ENCODE assay signal across 16 cellular contexts in the genomic region with DNA sequence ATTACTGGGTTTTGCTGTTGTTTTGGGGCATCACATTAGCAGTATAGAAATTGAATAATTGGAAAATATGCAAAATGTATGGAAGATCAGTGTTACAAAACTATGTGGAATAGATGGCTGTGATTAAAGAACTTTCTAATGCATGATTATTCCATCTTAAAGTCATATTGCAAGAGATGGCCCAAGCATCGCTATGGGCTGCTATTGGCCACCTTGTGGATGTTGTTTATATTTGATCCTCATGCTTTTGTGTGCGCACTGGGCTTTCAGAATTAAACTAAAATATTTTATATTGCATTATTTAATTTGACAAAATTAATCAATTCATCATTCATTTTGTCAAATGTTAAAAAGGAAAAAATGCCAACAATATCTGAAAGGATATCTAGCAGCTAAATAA. TPM values are rescaled to one million over a fixed set of nuclear protein-coding genes. Genes with fewer than 3 reads are reported as not detected.
A peak's percentile ranks its signal among the peaks of the same experiment; 100 is the strongest.
DNase-seq lines count a peak whose midpoint lies in the region; ATAC-seq, FAIRE-seq and TF ChIP-seq lines count a peak whose summit lies in the region.
"Had no signal": no experiment of that assay in that cellular context is flagged by ENCODE, and none has a peak within 500 bp of the region (broad histone marks: within the 10 kb centered on the region; RNA-seq: fewer than 3 reads in every experiment).

No MANE protein-coding gene starts in this region.

- TF ChIP-seq CTCF in HepG2 (CRISPR knock-in tag; IDR thresholded peaks at IDR 0.05) = no peak
- TF ChIP-seq CTCF in right lobe of liver (IDR thresholded peaks at IDR 0.05) = peak in 1 of 4 donors; percentile 4
- no peak for TF ChIP-seq CTCF in KMS-11 (conservative IDR thresholded peaks at IDR 0.05; ENCODE audit: low read depth, low read length)
- TF ChIP-seq CTCF in OCI-LY7 (conservative IDR thresholded peaks at IDR 0.05; ENCODE audit: low read length) = no peak

- no peak for TF ChIP-seq POLR2A in HepG2 (IDR thresholded peaks at IDR 0.05; ENCODE audit: insufficient read depth in 1 of 2, low read depth in 2 of 2, low read length in 2 of 2)
- TF ChIP-seq POLR2A in right lobe of liver (IDR thresholded peaks at IDR 0.05) = no peak

- H3K27me3 ChIP-seq in HepG2 (ENCODE audit: control insufficient read depth in 1 of 2, insufficient read depth in 2 of 2, low read length in 2 of 2) = no peaks in the 10 kb centered on the region
- no peaks in the 10 kb centered on the region for H3K27me3 ChIP-seq in right lobe of liver
- H3K27me3 ChIP-seq in KMS-11 (ENCODE audit: insufficient read depth, low read depth) = no peaks in the 10 kb centered on the region

- H4K20me1 ChIP-seq in HepG2 (ENCODE audit: insufficient read depth, low read length) (no peaks in the 10 kb centered on the region), KMS-11 (ENCODE audit: insufficient read depth) (no peaks in the 10 kb centered on the region), OCI-LY7 (ENCODE audit: insufficient read depth, low read length) (no peaks in the 10 kb centered on the region)

- intact Hi-C loops in HepG2 (cut with micrococcal nuclease; ENCODE audit: unreplicated experiment) (no loop called here), right lobe of liver (cut with DNase I) (no loop called here), posterior vena cava (cut with DNase I) (no loop called here), OCI-LY7 (cut with micrococcal nuclease; ENCODE audit: unreplicated experiment) (no loop called here)

- H3K79me2 ChIP-seq in HepG2 (ENCODE audit: insufficient read depth, low read length) (no peaks in the 10 kb centered on the region), KMS-11 (ENCODE audit: insufficient read depth, low read depth) (no peaks in the 10 kb centered on the region), OCI-LY7 (ENCODE audit: insufficient read depth, low read depth, low read length) (no peaks in the 10 kb centered on the region)

- no peak for TF ChIP-seq RAD21 in HepG2 (CRISPR knock-in tag; IDR thresholded peaks at IDR 0.05)

- no peak overlapping the region for H3K27ac ChIP-seq in HepG2 (ENCODE audit: extremely low read length, insufficient read depth, low read length)
- H3K27ac ChIP-seq in right lobe of liver = no peak overlapping the region
- H3K27ac ChIP-seq in KMS-11 = no peak overlapping the region
- H3K27ac ChIP-seq in OCI-LY7 (ENCODE audit: low read depth, low read length, poor library complexity, severe bottlenecking) = no peak overlapping the region
- H3K27ac ChIP-seq: SJSA1 had no signal

- BruUV-seq in HepG2 (replicated peaks; lab: Mats Ljungman, UMichigan) (no TSS peak), OCI-LY7 (replicated peaks; lab: Mats Ljungman, UMichigan) (no TSS peak)

- no peaks in the 10 kb centered on the region for H3K4me1 ChIP-seq in HepG2 (ENCODE audit: insufficient read depth, low read length)
- H3K4me1 ChIP-seq in right lobe of liver = no peaks in the 10 kb centered on the region
- H3K4me1 ChIP-seq in KMS-11 (ENCODE audit: low read depth, poor library complexity, severe bottlenecking) = peaks cover 30% of the 10 kb centered on the region
- peaks cover 12% of the 10 kb centered on the region for H3K4me1 ChIP-seq in OCI-LY7 (ENCODE audit: insufficient read depth, low read length, poor library complexity, severe bottlenecking)
- H3K4me1 ChIP-seq: SJSA1 had no signal

- no peaks in the 10 kb centered on the region for H3K36me3 ChIP-seq in HepG2 (replicated peaks in 1 of 2; ENCODE audit: control insufficient read depth in 1 of 2, insufficient read depth in 2 of 2, low read length in 2 of 2)
- no peaks in the 10 kb centered on the region for H3K36me3 ChIP-seq in right lobe of liver
- H3K36me3 ChIP-seq in KMS-11 (ENCODE audit: insufficient read depth) = no peaks in the 10 kb centered on the region
- no peaks in the 10 kb centered on the region for H3K36me3 ChIP-seq in OCI-LY7 (ENCODE audit: insufficient read depth, low read length)
- H3K36me3 ChIP-seq: SJSA1 had no signal

- DNase-seq in HepG2 (ENCODE audit: low spot score) (no peak), right lobe of liver (no peak), SK-MEL-5 (ENCODE audit: low read depth, low spot score) (peak; percentile 6), posterior vena cava (ENCODE audit: low spot score) (no peak), OCI-LY7 (ENCODE audit: low spot score) (no peak)
- DNase-seq: DMS79, NCI-H1092 treated with DMSO at 0.1 percent for 48 hours, NCI-H1436 treated with DMSO at 0.1 percent for 48 hours, NCI-H1930, NCI-H226, NCI-H510A treated with DMSO at 0.1 percent for 48 hours, NCI-H774 had no signal

- no peak for ATAC-seq in HepG2
- no peak for ATAC-seq in right lobe of liver
- ATAC-seq in GM19395 (IDR thresholded peaks at IDR 0.05; ENCODE audit: unreplicated experiment) = no peak

- in situ Hi-C loops in HepG2 (cut with HindIII; ENCODE audit: extremely low pct_ligation_motif_present, low pct_unique_long_range_greater_than_20kb) = no loop called here
- in situ Hi-C loops in SK-MEL-5 (cut with HindIII; ENCODE audit: low pct_unique_long_range_greater_than_20kb, low sequenced_read_pairs) = no loop called here

- no peaks in the 10 kb centered on the region for H3K9me2 ChIP-seq in OCI-LY7 (ENCODE audit: insufficient read depth, low read length)

- WGBS in HepG2 (ENCODE audit: low lambda C conversion rate) = 52% methylated on average over 2 of the region's 2 CpGs
- 64% methylated on average over 2 of the region's 2 CpGs for WGBS in right lobe of liver (ENCODE audit: insufficient coverage, low coverage, low lambda C conversion rate, missing lambda C conversion rate)

- H3K4me2 ChIP-seq in HepG2 (ENCODE audit: low read depth, low read length) (no peak overlapping the region), KMS-11 (0 out of 2 replicates have a peak overlapping the region, but pooled peaks have one; percentile 55), OCI-LY7 (ENCODE audit: low read length) (no peak overlapping the region)

- CTCF ChIA-PET in HepG2 (lab: Yijun Ruan, JAX; ENCODE audit: low intra/inter-chr PET ratio, low total read pairs) = no interaction called here
- CTCF ChIA-PET in OCI-LY7 (lab: Charles Lee; ENCODE audit: unreplicated experiment) = no interaction called here

- H3K9me3 ChIP-seq in HepG2 (ENCODE audit: low read length) (no peaks in the 10 kb centered on the region), right lobe of liver (no peaks in the 10 kb centered on the region), OCI-LY7 (ENCODE audit: low read length) (no peaks in the 10 kb centered on the region)
- H3K9me3 ChIP-seq: SJSA1 had no signal

- TF ChIP-seq EP300 in HepG2 (IDR thresholded peaks at IDR 0.05; ENCODE audit: low read depth in 2 of 2, low read length in 2 of 2) (no peak), HepG2 (CRISPR knock-in tag; IDR thresholded peaks at IDR 0.05; ENCODE audit: borderline replicate concordance) (no peak)

- H3K4me3 ChIP-seq in HepG2 (replicated peaks in 1 of 3; ENCODE audit: insufficient read depth in 1 of 3, low read depth in 2 of 3, low read length in 3 of 3) = no peak overlapping the region
- H3K4me3 ChIP-seq in right lobe of liver = no peak overlapping the region
- no peak overlapping the region for H3K4me3 ChIP-seq in KMS-11 (IDR thresholded peaks at IDR 0.05; ENCODE audit: insufficient read depth, low read depth, low read length)
- no peak overlapping the region for H3K4me3 ChIP-seq in OCI-LY7 (ENCODE audit: low read depth, low read length, poor library complexity, severe bottlenecking)
- H3K4me3 ChIP-seq: K562, SJSA1 had no signal

- no peak overlapping the region for H3K9ac ChIP-seq in HepG2 (ENCODE audit: insufficient read depth, low read depth, low read length)
- H3K9ac ChIP-seq in KMS-11 = no peak overlapping the region

- FAIRE-seq in HepG2 (lab: Jason Lieb, UNC) = no peak

- POLR2A ChIA-PET in HepG2 (lab: Yijun Ruan, JAX) (no interaction called here), OCI-LY7 (lab: Charles Lee) (interaction anchor here (0.5 to 0.7 kb wide), 2 partner anchors 56 to 161 kb away, joined by 3 read pairs; no protein-coding TSS in a partner anchor)

- H2AFZ ChIP-seq in HepG2 (ENCODE audit: low read length) (no peak overlapping the region), KMS-11 (ENCODE audit: low read depth) (no peak overlapping the region), OCI-LY7 (ENCODE audit: low read length) (no peak overlapping the region)

TF ChIP-seq in HepG2, 621 proteins besides CTCF, POLR2A, EP300 and RAD21 (continues in another document):
- no peak for TF ChIP-seq GATA4 (IDR thresholded peaks at IDR 0.05; ENCODE audit: borderline replicate concordance, low read depth)

RNA-seq across cellular contexts. Expression of a gene that starts 16.1 kb away (rescaled TPM):
- 145 and 212 TPM in 2 replicates for total RNA-seq in HepG2 (2016; rRNA removed; fragmentation: Illumina TruSeq; extraction: Trizol)
- total RNA-seq in HepG2 (2016; cell fraction: cytosol; rRNA removed; fragmentation: Illumina TruSeq; extraction: Trizol; ENCODE audit: low read depth) = 39.0 and 47.5 TPM in 2 replicates
- 143 and 216 TPM in 2 replicates for total RNA-seq in HepG2 (2016; cell fraction: insoluble cytoplasmic fraction; rRNA removed; fragmentation: Illumina TruSeq; extraction: Trizol)
- total RNA-seq in HepG2 (2016; cell fraction: membrane; rRNA removed; fragmentation: Illumina TruSeq; extraction: Trizol) = 52.6 and 56.2 TPM in 2 replicates
- 70.2 and 76.8 TPM in 2 replicates for total RNA-seq in HepG2 (2016; cell fraction: nucleus; rRNA removed; fragmentation: Illumina TruSeq; extraction: Trizol)
- polyA plus RNA-seq in HepG2 (2011; rRNA removed) = 61.8 and 67.9 TPM in 2 replicates
- 24.8 and 33.6 TPM in 2 replicates for polyA plus RNA-seq in HepG2 (2011; cell fraction: cytosol; rRNA removed)
- polyA plus RNA-seq in HepG2 (2011; cell fraction: nucleus; rRNA removed) = 78.1 and 86.2 TPM in 2 replicates
- polyA plus RNA-seq in HepG2 (2012) = 48.9 and 78.2 TPM in 2 replicates
- polyA plus RNA-seq in HepG2 (2016; cell fraction: cytosol; fragmentation: Illumina TruSeq; extraction: Trizol; ENCODE audit: low read depth) = 58.5 and 83.4 TPM in 2 replicates
- polyA plus RNA-seq in HepG2 (2016; cell fraction: insoluble cytoplasmic fraction; fragmentation: Illumina TruSeq; extraction: Trizol; ENCODE audit: low read depth) = 297 and 339 TPM in 2 replicates
- polyA plus RNA-seq in HepG2 (2016; cell fraction: membrane; fragmentation: Illumina TruSeq; extraction: Trizol; ENCODE audit: low read depth) = 73.2 and 77.0 TPM in 2 replicates
- polyA plus RNA-seq in HepG2 (2016; cell fraction: nucleus; fragmentation: Illumina TruSeq; extraction: Trizol; ENCODE audit: insufficient read depth, low read depth) = 156 and 167 TPM in 2 replicates
- polyA minus RNA-seq in HepG2 (2011; rRNA and poly(A)+ RNA removed; ENCODE audit: low replicate concordance) = 2.4 and 12.5 TPM in 2 replicates
- polyA minus RNA-seq in HepG2 (2011; cell fraction: cytosol; rRNA and poly(A)+ RNA removed) = 11.9 and 14.2 TPM in 2 replicates
- 22.8 and 28.2 TPM in 2 replicates for polyA minus RNA-seq in HepG2 (2011; cell fraction: nucleus; rRNA and poly(A)+ RNA removed)
- total RNA-seq in right lobe of liver = 10 to 100 TPM; 25.5 to 37.3 (median 32.9) TPM
- total RNA-seq in SK-MEL-5 (2014; rRNA removed; shearing (Covaris generic)) = 86.4 and 87.5 TPM in 2 replicates
- polyA plus RNA-seq in SK-MEL-5 (2015; cell fraction: cytosol; rRNA removed) = 50.8 and 70.3 TPM in 2 replicates
- polyA plus RNA-seq in SK-MEL-5 (2015; cell fraction: nucleus; rRNA removed) = 50.0 and 66.1 TPM in 2 replicates
- 10 to 100 TPM; 33.3 to 61.1 TPM for total RNA-seq in posterior vena cava
- total RNA-seq in OCI-LY7 (2014; rRNA removed; shearing (Covaris generic)) = 105 and 134 TPM in 2 replicates
- total RNA-seq in OCI-LY7 (2022) = 97.5 and 103 TPM in 2 replicates
